24 cellular contexts compared by ENCODE assay signal in genomic region chr19:33284146-33284643, GRCh38. TPM values are rescaled to one million over a fixed set of nuclear protein-coding genes. Genes with fewer than 3 reads are reported as not detected.
"Had no signal": no experiment of that assay in that cellular context is flagged by ENCODE, and none has a peak within 500 bp of the region (broad histone marks: within the 10 kb centered on the region; RNA-seq: fewer than 3 reads in every experiment).

No MANE protein-coding gene starts in this region.

- H3K27ac Mint-ChIP-seq: IgD-negative memory B cell had no signal

- H3K27ac ChIP-seq: KMS-11 had no signal

- H3K4me2 ChIP-seq: KMS-11, SK-N-SH had no signal

- H3K36me3 Mint-ChIP-seq: IgD-negative memory B cell had no signal

- ATAC-seq: K562 had no signal

- DNase-seq: Kasumi-1, MM.1S, NCI-H1092 treated with DMSO at 0.1 percent for 48 hours, NCI-H1436, NCI-H187, NCI-H2029, NCI-H2081 treated with DMSO at 0.1 percent for 48 hours, NCI-H2171, NCI-H226, NCI-H446, NCI-H510A, NCI-H524 treated with DMSO at 0.1 percent for 48 hours, NCI-H69, NCI-H774, RPMI8226, SHP77, SK-N-SH had no signal

- H3K4me3 ChIP-seq: K562 had no signal

- H3K9ac ChIP-seq: KMS-11, SK-N-SH had no signal

- FAIRE-seq: K562, RCC 7860 had no signal

RNA-seq across cellular contexts. Expression of gene CEBPA, which starts 18.1 kb away (rescaled TPM):
- total RNA-seq: M059J had no signal

RNA-seq across cellular contexts. Expression of gene SLC7A10, which starts 58.5 kb away (rescaled TPM):
- total RNA-seq: HT1080, K562, M059J, SK-MEL-5 had no signal
- polyA plus RNA-seq: IgD-negative memory B cell had no signal
